In the genomic region with DNA sequence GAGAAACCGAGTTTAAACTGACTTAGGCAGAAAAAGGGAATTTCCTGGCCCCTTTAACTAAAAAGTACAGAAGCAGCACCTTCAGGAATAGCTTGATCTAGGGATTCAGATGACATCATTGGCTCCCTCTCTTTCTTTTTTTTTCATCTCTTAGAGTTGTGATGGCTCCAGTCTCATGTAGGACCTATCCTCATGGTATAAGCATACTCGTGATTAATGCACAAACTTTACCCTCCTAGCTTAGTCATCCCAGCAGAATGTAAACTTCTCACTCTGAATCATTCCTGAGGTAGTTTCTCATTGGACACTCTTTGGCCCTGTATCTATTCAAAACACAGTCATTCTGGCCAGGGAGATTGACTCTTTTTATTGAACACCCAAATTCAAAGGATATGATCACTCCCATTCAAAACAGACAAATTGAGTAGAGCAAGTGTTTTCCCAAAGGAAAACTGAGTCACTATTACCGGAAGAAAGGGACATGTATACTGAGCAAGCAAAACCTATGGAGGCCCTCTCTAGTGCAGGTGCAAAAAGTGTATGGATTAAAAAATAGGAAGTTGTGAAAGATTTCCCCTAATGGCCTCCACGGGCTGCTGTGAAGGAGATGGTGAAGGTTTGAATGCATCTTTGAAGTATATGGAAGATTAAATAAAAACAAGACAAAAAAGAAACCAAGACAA, we compare ENCODE assay signal across 11 cellular contexts. TPM values are rescaled to one million over a fixed set of nuclear protein-coding genes. Genes with fewer than 3 reads are reported as not detected.
DNase-seq lines count a peak whose midpoint lies in the region; ATAC-seq, FAIRE-seq and TF ChIP-seq lines count a peak whose summit lies in the region.
"Had no signal": no experiment of that assay in that cellular context is flagged by ENCODE, and none has a peak within 500 bp of the region (broad histone marks: within the 10 kb centered on the region; RNA-seq: fewer than 3 reads in every experiment).

No MANE protein-coding gene starts in this region.

- no peak overlapping the region for H2BK120ac ChIP-seq in trophoblast cell (ENCODE audit: insufficient read depth, low read length, poor library complexity)

- no peak overlapping the region for H3K18ac ChIP-seq in trophoblast cell (ENCODE audit: low read length)

- H2BK5ac ChIP-seq in trophoblast cell (ENCODE audit: low read depth, low read length, poor library complexity): no peak overlapping the region

- H3K9me3 Mint-ChIP-seq in CD4-positive, alpha-beta T cell: no peaks in the 10 kb centered on the region

- H3K27me3 Mint-ChIP-seq in CD4-positive, alpha-beta T cell: no peaks in the 10 kb centered on the region

- no peak overlapping the region for H4K8ac ChIP-seq in trophoblast cell (ENCODE audit: low read depth, low read length)

- no peaks in the 10 kb centered on the region for H3K79me1 ChIP-seq in trophoblast cell (ENCODE audit: low read length)

- H3K9me3 ChIP-seq in trophoblast cell (ENCODE audit: insufficient read depth, low read depth, low read length): no peaks in the 10 kb centered on the region
- no peaks in the 10 kb centered on the region for H3K9me3 ChIP-seq in CD4-positive, alpha-beta T cell (ENCODE audit: control insufficient read depth, low read length)

- no peak overlapping the region for H2AK5ac ChIP-seq in trophoblast cell (ENCODE audit: low read length)

- H2BK12ac ChIP-seq in trophoblast cell (ENCODE audit: low read length): no peak overlapping the region

- no peak overlapping the region for H3K14ac ChIP-seq in trophoblast cell (ENCODE audit: low read length)

- H3K23ac ChIP-seq in trophoblast cell (ENCODE audit: low read length): no peak overlapping the region

- H3K4me1 Mint-ChIP-seq in CD4-positive, alpha-beta T cell (ENCODE audit: low read depth): no peaks in the 10 kb centered on the region

- H3K27ac ChIP-seq in trophoblast cell (ENCODE audit: low read depth, low read length): no peak overlapping the region
- no peak overlapping the region for H3K27ac ChIP-seq in CD4-positive, alpha-beta T cell (ENCODE audit: low read depth, low read length)
- H3K27ac ChIP-seq: WERI-Rb-1 had no signal

- H3K4me2 ChIP-seq in trophoblast cell (ENCODE audit: low read length): no peak overlapping the region

- no CpG with 5 or more reads among the region's 4 CpGs for WGBS in trophoblast cell (ENCODE audit: extremely low coverage, insufficient coverage, insufficient read length)

- no peak overlapping the region for H3K9ac ChIP-seq in trophoblast cell (ENCODE audit: low read length)

- H3K27ac Mint-ChIP-seq in CD4-positive, alpha-beta T cell: no peak overlapping the region

- FAIRE-seq in bronchial epithelial cell (lab: Jason Lieb, UNC): peak; percentile 70

- intact Hi-C loops in CD4-positive, alpha-beta T cell (cut with DNase I, micrococcal nuclease): no loop called here

- no peak overlapping the region for H3K4me3 Mint-ChIP-seq in CD4-positive, alpha-beta T cell

- no peaks in the 10 kb centered on the region for H3K36me3 ChIP-seq in bronchial epithelial cell (ENCODE audit: control insufficient read depth, insufficient read depth, low read length)
- no peaks in the 10 kb centered on the region for H3K36me3 ChIP-seq in trophoblast cell (ENCODE audit: control insufficient read depth in 1 of 2, insufficient read depth in 2 of 2, low read length in 2 of 2)
- H3K36me3 ChIP-seq: WERI-Rb-1 had no signal

- DNase-seq in GM03348 (ENCODE audit: low spot score) (peak; percentile 51), LHCN-M2 (ENCODE audit: low read depth) (peak; percentile 74), bronchial epithelial cell (ENCODE audit: low read depth) (peak; percentile 99), trophoblast cell (peak; percentile 45 to 86), inferior parietal cortex (ENCODE audit: extremely low spot score) (no peak)
- no peak for DNase-seq in CD4-positive, alpha-beta T cell
- DNase-seq: activated effector memory CD4-positive, alpha-beta T cell treated with anti-CD3 and anti-CD28 coated beads, Interleukin-2, amount 50 U/mL, for 16 hours; WERI-Rb-1 had no signal

- POLR2A ChIA-PET in CD4-positive, alpha-beta T cell (lab: Charles Lee): no interaction called here

- H3K4me1 ChIP-seq in trophoblast cell (ENCODE audit: control insufficient read depth in 1 of 2, insufficient read depth in 2 of 2, low read length in 2 of 2): no peaks in the 10 kb centered on the region

- H3K27me3 ChIP-seq in bronchial epithelial cell (ENCODE audit: control insufficient read depth, insufficient read depth, low read length) (no peaks in the 10 kb centered on the region), trophoblast cell (ENCODE audit: insufficient read depth, low read length) (no peaks in the 10 kb centered on the region)
- no peaks in the 10 kb centered on the region for H3K27me3 ChIP-seq in CD4-positive, alpha-beta T cell (ENCODE audit: control insufficient read depth, insufficient read depth, low read length)

- H3K4ac ChIP-seq in trophoblast cell (ENCODE audit: low read depth, low read length): no peak overlapping the region

- no peak overlapping the region for H4K12ac ChIP-seq in trophoblast cell (ENCODE audit: low read depth, low read length)

- CTCF ChIA-PET in CD4-positive, alpha-beta T cell (lab: Charles Lee): interaction anchor here (1.2 kb wide), 1 partner anchor 13 kb away, joined by 3 read pairs; no protein-coding TSS in a partner anchor

- no peaks in the 10 kb centered on the region for H3K36me3 Mint-ChIP-seq in CD4-positive, alpha-beta T cell (ENCODE audit: low read depth)

- ATAC-seq in HG02981 (IDR thresholded peaks at IDR 0.05; ENCODE audit: unreplicated experiment): no peak
- ATAC-seq in CD4-positive, alpha-beta T cell (ENCODE audit: poor library complexity): no peak
- ATAC-seq in GM18870 (IDR thresholded peaks at IDR 0.05; ENCODE audit: unreplicated experiment): no peak

- no peak overlapping the region for H2AFZ ChIP-seq in trophoblast cell (ENCODE audit: insufficient read depth, low read length, poor library complexity)

- no peaks in the 10 kb centered on the region for H3K79me2 ChIP-seq in trophoblast cell (ENCODE audit: control insufficient read depth, insufficient read depth, low read length, poor library complexity)

- H4K91ac ChIP-seq in trophoblast cell (ENCODE audit: low read depth, low read length): no peak overlapping the region

- H3K4me3 ChIP-seq in bronchial epithelial cell (ENCODE audit: low read depth, low read length): no peak overlapping the region
- H3K4me3 ChIP-seq in trophoblast cell (ENCODE audit: low read depth, low read length): no peak overlapping the region

- no peak for TF ChIP-seq CTCF in bronchial epithelial cell (IDR thresholded peaks at IDR 0.05; ENCODE audit: insufficient read depth, low read length, severe bottlenecking)
- TF ChIP-seq CTCF in CD4-positive, alpha-beta T cell (IDR thresholded peaks at IDR 0.05): no peak

RNA-seq across cellular contexts. Expression of a gene that starts 27.6 kb away (rescaled TPM):
- total RNA-seq in LHCN-M2 (2014; rRNA removed) (not detected in 2 replicates), bronchial epithelial cell (not detected in 2 replicates)
- not detected for polyA plus RNA-seq in LHCN-M2 (2012)
- not detected in 2 replicates for polyA plus RNA-seq in trophoblast cell (2013)
- not detected for total RNA-seq in CD4-positive, alpha-beta T cell
- total RNA-seq: G401 had no signal

Comparison
In these comparisons a context has a peak if more than half of its experiments do, and no peak if none do; other contexts are left out.
1. DNase-seq: peak in GM03348 (single experiment), LHCN-M2 (single experiment), bronchial epithelial cell (single experiment) and trophoblast cell (2 of 2); none in inferior parietal cortex (single experiment) and CD4-positive, alpha-beta T cell (0 of 10).